Comparison of ENCODE assay signal across 8 cellular contexts in the genomic region with DNA sequence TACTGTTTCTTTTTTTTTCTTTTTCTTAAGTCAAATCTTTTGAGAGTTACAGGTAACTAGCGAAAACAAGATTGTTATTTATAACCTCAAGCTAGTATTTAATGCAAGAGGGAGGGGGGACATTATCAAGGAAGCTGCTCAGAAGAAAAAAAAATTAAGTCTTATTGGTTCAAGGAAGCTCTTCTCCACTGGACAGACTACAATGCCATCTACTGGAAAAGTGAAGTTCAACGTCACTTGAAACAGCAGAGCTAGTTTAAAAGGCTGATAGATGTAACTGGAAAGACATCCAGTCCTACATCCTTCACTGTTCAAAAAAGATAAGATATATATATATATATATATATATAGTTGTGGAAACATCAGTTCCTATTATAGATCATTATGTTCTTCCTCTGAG.
A peak's percentile ranks its signal among the peaks of the same experiment; 100 is the strongest.
DNase-seq lines count a peak whose midpoint lies in the region; ATAC-seq and TF ChIP-seq lines count a peak whose summit lies in the region.

No MANE protein-coding gene starts in this region.

- no peaks in the 10 kb centered on the region for H3K36me3 Mint-ChIP-seq in activated CD4-positive, alpha-beta T cell treated with anti-CD3 and anti-CD28 coated beads, Interleukin-2, amount 10 ng/mL, durations not matched to agents 24 days and 14 days (ENCODE audit: low read depth)
- H3K36me3 Mint-ChIP-seq in naive thymus-derived CD4-positive, alpha-beta T cell = no peaks in the 10 kb centered on the region

- H3K79me2 ChIP-seq in DOHH2 (ENCODE audit: control insufficient read depth, low read length) = no peaks in the 10 kb centered on the region

- intact Hi-C loops in activated CD4-positive, alpha-beta T cell treated with anti-CD3 and anti-CD28 coated beads, Interleukin-2, amount 10 ng/mL, durations not matched to agents 24 days and 14 days (cut with micrococcal nuclease) = no loop called here
- intact Hi-C loops in naive thymus-derived CD4-positive, alpha-beta T cell (cut with micrococcal nuclease) = loop anchor here in 1 of 2 donors (5.0 kb wide), 1 partner anchor 1376 kb away; no protein-coding TSS in a partner anchor

- H3K4me2 ChIP-seq in DOHH2 (ENCODE audit: low read length) = no peak overlapping the region

- no peaks in the 10 kb centered on the region for H4K20me1 ChIP-seq in DOHH2 (ENCODE audit: control insufficient read depth, insufficient read depth, low read depth, low read length)

- H3K4me3 Mint-ChIP-seq in activated CD4-positive, alpha-beta T cell treated with anti-CD3 and anti-CD28 coated beads, Interleukin-2, amount 10 ng/mL, durations not matched to agents 24 days and 14 days = no peak overlapping the region
- H3K4me3 Mint-ChIP-seq in naive thymus-derived CD4-positive, alpha-beta T cell = no peak overlapping the region

- no peaks in the 10 kb centered on the region for H3K9me2 ChIP-seq in DOHH2 (replicated peaks; ENCODE audit: control insufficient read depth, low read length)

- no peaks in the 10 kb centered on the region for H3K4me1 ChIP-seq in DOHH2 (ENCODE audit: control insufficient read depth, low read length)
- no peaks in the 10 kb centered on the region for H3K4me1 ChIP-seq in naive thymus-derived CD4-positive, alpha-beta T cell (ENCODE audit: control insufficient read depth in 2 of 2, insufficient read depth in 2 of 2, low read length in 2 of 2)

- H3K9me3 Mint-ChIP-seq in activated CD4-positive, alpha-beta T cell treated with anti-CD3 and anti-CD28 coated beads, Interleukin-2, amount 10 ng/mL, durations not matched to agents 24 days and 14 days = no peaks in the 10 kb centered on the region
- H3K9me3 Mint-ChIP-seq in naive thymus-derived CD4-positive, alpha-beta T cell = no peaks in the 10 kb centered on the region

- no peak overlapping the region for H3K4me3 ChIP-seq in DOHH2 (ENCODE audit: low read length)
- H3K4me3 ChIP-seq in naive thymus-derived CD4-positive, alpha-beta T cell (ENCODE audit: low read length) = no peak overlapping the region

- DNase-seq in LoVo (ENCODE audit: low spot score) (peak; percentile 54), SHP77 treated with DMSO at 0.1 percent for 48 hours (lab: John Stamatoyannopoulos, UW) (peak; percentile 35), fibroblast of peridontal ligament (ENCODE audit: extremely low read depth) (peak; percentile 88), renal cortical epithelial cell (ENCODE audit: low read depth) (peak; percentile 77)
- no peak for DNase-seq in activated CD4-positive, alpha-beta T cell treated with anti-CD3 and anti-CD28 coated beads, Interleukin-2, amount 10 ng/mL, durations not matched to agents 24 days and 14 days
- DNase-seq in naive thymus-derived CD4-positive, alpha-beta T cell = no peak

- no peak overlapping the region for H3K27ac Mint-ChIP-seq in activated CD4-positive, alpha-beta T cell treated with anti-CD3 and anti-CD28 coated beads, Interleukin-2, amount 10 ng/mL, durations not matched to agents 24 days and 14 days
- H3K27ac Mint-ChIP-seq in naive thymus-derived CD4-positive, alpha-beta T cell = no peak overlapping the region

- peak; percentile 20 for TF ChIP-seq CTCF in DOHH2 (IDR thresholded peaks at IDR 0.05; ENCODE audit: low read depth, low read length, poor library complexity, severe bottlenecking)

- H3K4me1 Mint-ChIP-seq in activated CD4-positive, alpha-beta T cell treated with anti-CD3 and anti-CD28 coated beads, Interleukin-2, amount 10 ng/mL, durations not matched to agents 24 days and 14 days = no peaks in the 10 kb centered on the region
- H3K4me1 Mint-ChIP-seq in naive thymus-derived CD4-positive, alpha-beta T cell = no peaks in the 10 kb centered on the region

- H3F3A ChIP-seq in DOHH2 (ENCODE audit: control insufficient read depth, insufficient read depth) = no peaks in the 10 kb centered on the region

- no peak for ATAC-seq in GM19023 (IDR thresholded peaks at IDR 0.05; ENCODE audit: unreplicated experiment)
- ATAC-seq in naive thymus-derived CD4-positive, alpha-beta T cell = no peak

- CTCF ChIA-PET in naive thymus-derived CD4-positive, alpha-beta T cell (lab: Charles Lee) = interaction anchor here (0.7 to 1.3 kb wide), 2 partner anchors 170 to 1046 kb away, joined by 3 read pairs; no protein-coding TSS in a partner anchor

- no peaks in the 10 kb centered on the region for H3K36me3 ChIP-seq in DOHH2 (ENCODE audit: control insufficient read depth, low read length)
- no peaks in the 10 kb centered on the region for H3K36me3 ChIP-seq in naive thymus-derived CD4-positive, alpha-beta T cell (ENCODE audit: control insufficient read depth in 2 of 3, insufficient read depth in 3 of 3, low read length in 3 of 3)

- no peaks in the 10 kb centered on the region for H3K27me3 ChIP-seq in DOHH2 (ENCODE audit: control insufficient read depth, low read length)
- no peaks in the 10 kb centered on the region for H3K27me3 ChIP-seq in naive thymus-derived CD4-positive, alpha-beta T cell (ENCODE audit: control insufficient read depth in 2 of 2, insufficient read depth in 2 of 2, low read length in 2 of 2)

- H3K27ac ChIP-seq in DOHH2 (ENCODE audit: low read depth, low read length) = no peak overlapping the region
- no peak overlapping the region for H3K27ac ChIP-seq in naive thymus-derived CD4-positive, alpha-beta T cell (ENCODE audit: low read depth, low read length)

- POLR2A ChIA-PET in naive thymus-derived CD4-positive, alpha-beta T cell (lab: Charles Lee) = no interaction called here

- no peaks in the 10 kb centered on the region for H3K27me3 Mint-ChIP-seq in activated CD4-positive, alpha-beta T cell treated with anti-CD3 and anti-CD28 coated beads, Interleukin-2, amount 10 ng/mL, durations not matched to agents 24 days and 14 days
- peaks cover 0 to 13% (median 7%) of the 10 kb centered on the region in 5 donors for H3K27me3 Mint-ChIP-seq in naive thymus-derived CD4-positive, alpha-beta T cell

- H3K9me3 ChIP-seq in DOHH2 (ENCODE audit: control insufficient read depth, insufficient read depth, low read length) = no peaks in the 10 kb centered on the region
- no peaks in the 10 kb centered on the region for H3K9me3 ChIP-seq in naive thymus-derived CD4-positive, alpha-beta T cell (ENCODE audit: control insufficient read depth in 2 of 3, low read length in 3 of 3)

Comparison
In these comparisons a context has a peak if more than half of its experiments do, and no peak if none do; other contexts are left out.
1. DNase-seq: peak in LoVo (single experiment), SHP77 treated with DMSO at 0.1 percent for 48 hours (single experiment), fibroblast of peridontal ligament (single experiment) and renal cortical epithelial cell (single experiment); none in activated CD4-positive, alpha-beta T cell treated with anti-CD3 and anti-CD28 coated beads, Interleukin-2, amount 10 ng/mL, durations not matched to agents 24 days and 14 days (single experiment) and naive thymus-derived CD4-positive, alpha-beta T cell (0 of 9).